In genomic region chr7:3194501-3195141, GRCh38 we compare ENCODE assay signal across 10 cellular contexts.
A peak's percentile ranks its signal among the peaks of the same experiment; 100 is the strongest.
DNase-seq lines count a peak whose midpoint lies in the region; TF ChIP-seq lines count a peak whose summit lies in the region.
"Had no signal": no experiment of that assay in that cellular context is flagged by ENCODE, and none has a peak within 500 bp of the region (broad histone marks: within the 10 kb centered on the region; RNA-seq: fewer than 3 reads in every experiment).

No MANE protein-coding gene starts in this region.

- 14% methylated on average over 7 of the region's 7 CpGs for whole genome bisulfite sequencing in HUES64
- WGBS in ectodermal cell, 2 experiments, result 17 to 18% methylated on average over 7 of the region's 7 CpGs
- 77% methylated on average over 7 of the region's 7 CpGs for WGBS in suprapubic skin

- H3K27ac ChIP-seq in HUES64 (ENCODE audit: low read depth, low read length), result peak overlapping the region; percentile 94
- H3K27ac ChIP-seq in ectodermal cell (ENCODE audit: insufficient read depth, low read depth, low read length, poor library complexity, severe bottlenecking), result peak overlapping the region; percentile 75
- H3K27ac ChIP-seq in suprapubic skin, result no peak overlapping the region

- no peak for TF ChIP-seq EP300 in suprapubic skin (IDR thresholded peaks at IDR 0.05)

- H3K27me3 ChIP-seq in HUES64 (ENCODE audit: insufficient read depth, low read length) (no peaks in the 10 kb centered on the region), ectodermal cell (ENCODE audit: control insufficient read depth, insufficient read depth, low read length, poor library complexity, severe bottlenecking) (no peaks in the 10 kb centered on the region), suprapubic skin (peaks cover 4% of the 10 kb centered on the region)

- TF ChIP-seq CTCF in suprapubic skin (IDR thresholded peaks at IDR 0.05), result no peak

- H3K4me3 ChIP-seq in HUES64 (ENCODE audit: low read length), result 0 out of 2 replicates have a peak overlapping the region, but pooled peaks have one; percentile 9
- H3K4me3 ChIP-seq in ectodermal cell (ENCODE audit: insufficient read depth, low read depth, low read length), result no peak overlapping the region
- H3K4me3 ChIP-seq in suprapubic skin, result no peak overlapping the region

- no peak for TF ChIP-seq POLR2A in suprapubic skin (IDR thresholded peaks at IDR 0.05)

- in situ Hi-C loops in ACHN (cut with HindIII; ENCODE audit: low pct_ligation_motif_present, low pct_unique_long_range_greater_than_20kb, low sequenced_read_pairs), result no loop called here

- DNase-seq in ACHN (peak; percentile 100), lung microvascular endothelial cell (ENCODE audit: low read depth in 2 of 2) (peak; percentile 7 to 91), NCI-H2107 treated with DMSO at 0.1 percent for 48 hours (lab: John Stamatoyannopoulos, UW; ENCODE audit: unreplicated experiment) (no peak), suprapubic skin (ENCODE audit: low spot score in 2 of 2) (no peak), NCI-H510A treated with DMSO at 0.1 percent for 48 hours (lab: John Stamatoyannopoulos, UW) (no peak), NCI-H446 (lab: John Stamatoyannopoulos, UW) (no peak)
- DNase-seq: left colon, NCI-H1930 had no signal

- H3K9ac ChIP-seq in HUES64 (ENCODE audit: low read depth, low read length), result peak overlapping the region; percentile 61

- H3K36me3 ChIP-seq in HUES64 (ENCODE audit: insufficient read depth, low read length) (no peaks in the 10 kb centered on the region), ectodermal cell (ENCODE audit: control insufficient read depth, insufficient read depth, low read length) (no peaks in the 10 kb centered on the region), suprapubic skin (no peaks in the 10 kb centered on the region)

- peaks cover 29% of the 10 kb centered on the region for H3K4me1 ChIP-seq in HUES64 (ENCODE audit: insufficient read depth, low read length)
- H3K4me1 ChIP-seq in ectodermal cell (ENCODE audit: control insufficient read depth, insufficient read depth, low read length), result no peaks in the 10 kb centered on the region
- H3K4me1 ChIP-seq in suprapubic skin, result no peaks in the 10 kb centered on the region

- H3K9me3 ChIP-seq in HUES64 (ENCODE audit: insufficient read depth, low read depth, low read length) (peaks cover 3% of the 10 kb centered on the region; the same call in 1 of the 2 replicates), ectodermal cell (ENCODE audit: control insufficient read depth, low read length) (no peaks in the 10 kb centered on the region), suprapubic skin (no peaks in the 10 kb centered on the region)

Comparison
In these comparisons a context has a peak if more than half of its experiments do, and no peak if none do; other contexts are left out.
1. DNase-seq: peak in ACHN (single experiment) and lung microvascular endothelial cell (2 of 2); none in NCI-H2107 treated with DMSO at 0.1 percent for 48 hours (single experiment), suprapubic skin (0 of 2), NCI-H510A treated with DMSO at 0.1 percent for 48 hours (single experiment) and NCI-H446 (0 of 2).